In genomic region chr5:151696470-151697061, GRCh38 we compare ENCODE assay signal across 9 cellular contexts. TPM values are rescaled to one million over a fixed set of nuclear protein-coding genes. Genes with fewer than 3 reads are reported as not detected.
DNase-seq lines count a peak whose midpoint lies in the region; ATAC-seq, FAIRE-seq and TF ChIP-seq lines count a peak whose summit lies in the region.
"Had no signal": no experiment of that assay in that cellular context is flagged by ENCODE, and none has a peak within 500 bp of the region (broad histone marks: within the 10 kb centered on the region; RNA-seq: fewer than 3 reads in every experiment).

No MANE protein-coding gene starts in this region.

- no CpG with 5 or more reads among the region's 20 CpGs for WGBS in mesendoderm (ENCODE audit: extremely low coverage, insufficient coverage, low lambda C conversion rate)
- WGBS in upper lobe of left lung, 2 donors = 59 to 62% methylated on average over 13 to 20 of the region's 20 CpGs

- H3K79me1 ChIP-seq in mesendoderm (ENCODE audit: low read length) = no peaks in the 10 kb centered on the region

- peak overlapping the region; percentile 77 for H3K27ac ChIP-seq in mesendoderm (ENCODE audit: low read depth, low read length)
- H3K27ac ChIP-seq in upper lobe of left lung = peak overlapping the region; percentile 62 to 69 (median 65)

- TF ChIP-seq CTCF in upper lobe of left lung (IDR thresholded peaks at IDR 0.05) = no peak

- peak overlapping the region; percentile 48 for H3K23ac ChIP-seq in mesendoderm (ENCODE audit: low read length)

- peak overlapping the region; percentile 38 for H3K4ac ChIP-seq in mesendoderm (ENCODE audit: low read depth, low read length)

- FAIRE-seq in endometrium (lab: Jason Lieb, UNC) = peak; percentile 48
- FAIRE-seq: A549 had no signal

- peak; percentile 3 to 8 for DNase-seq in activated CD4-positive, alpha-beta T cell treated with anti-CD3 and anti-CD28 coated beads, Interleukin-2, amount 50 U/mL, for 48 hours
- DNase-seq in activated CD4-positive, alpha-beta T cell treated with anti-CD3 and anti-CD28 coated beads, Interleukin-2, amount 50 U/mL, for 1 hour = no peak
- peak; percentile 77 for DNase-seq in mesendoderm
- DNase-seq in upper lobe of left lung = peak in 1 of 2 donors; percentile 36
- DNase-seq in dermis blood vessel endothelial cell = no peak
- no peak for DNase-seq in NCI-H226
- DNase-seq in NCI-H748 (lab: John Stamatoyannopoulos, UW; ENCODE audit: unreplicated experiment) = no peak

- peak overlapping the region; percentile 7 for H3K18ac ChIP-seq in mesendoderm (ENCODE audit: low read length)

- TF ChIP-seq POLR2A in upper lobe of left lung (IDR thresholded peaks at IDR 0.05) = no peak

- peak overlapping the region; percentile 44 for H3K9ac ChIP-seq in mesendoderm (ENCODE audit: low read length)

- H3K4me1 ChIP-seq in mesendoderm (ENCODE audit: control insufficient read depth, low read depth, low read length) (peaks cover 11% of the 10 kb centered on the region), upper lobe of left lung (peaks cover 0 to 3% (median 0%) of the 10 kb centered on the region in 4 donors)

- peak; percentile 73 to 88 for ATAC-seq in upper lobe of left lung (ENCODE audit: low FRiP score in 2 of 2)
- ATAC-seq: A549 had no signal

- no peaks in the 10 kb centered on the region for H3K9me3 ChIP-seq in upper lobe of left lung
- H3K9me3 ChIP-seq: A549 had no signal

- TF ChIP-seq EP300 in upper lobe of left lung (IDR thresholded peaks at IDR 0.05) = no peak

- H4K5ac ChIP-seq in mesendoderm (ENCODE audit: low read length) = peak overlapping the region; percentile 33

- H3K4me3 ChIP-seq in mesendoderm (ENCODE audit: low read length) (no peak overlapping the region), upper lobe of left lung (no peak overlapping the region)
- H3K4me3 ChIP-seq: A549 had no signal

- no peaks in the 10 kb centered on the region for H3K79me2 ChIP-seq in mesendoderm (ENCODE audit: control insufficient read depth, insufficient read depth, low read length)

- H3K27me3 ChIP-seq in mesendoderm (ENCODE audit: insufficient read depth, low read length, poor library complexity) = no peaks in the 10 kb centered on the region
- H3K27me3 ChIP-seq in upper lobe of left lung = no peaks in the 10 kb centered on the region

- H2BK15ac ChIP-seq in mesendoderm (replicated peaks; ENCODE audit: low read depth) = no peak overlapping the region

- no peak overlapping the region for H2AK5ac ChIP-seq in mesendoderm (ENCODE audit: low read length)

- peak overlapping the region; percentile 67 for H4K8ac ChIP-seq in mesendoderm (ENCODE audit: low read depth, low read length)

- H2BK120ac ChIP-seq in mesendoderm (ENCODE audit: low read depth, low read length) = no peak overlapping the region

- H3K36me3 ChIP-seq in mesendoderm (ENCODE audit: control insufficient read depth, insufficient read depth, low read length) = no peaks in the 10 kb centered on the region
- no peaks in the 10 kb centered on the region for H3K36me3 ChIP-seq in upper lobe of left lung

- peak overlapping the region; percentile 89 for H3K56ac ChIP-seq in mesendoderm (ENCODE audit: low read length)

- H3K4me2 ChIP-seq in mesendoderm (ENCODE audit: low read length) = no peak overlapping the region
- H3K4me2 ChIP-seq: A549 had no signal

- H2BK5ac ChIP-seq in mesendoderm (ENCODE audit: low read length) = peak overlapping the region; percentile 75

RNA-seq across cellular contexts. Expression of gene SPARC, which starts 9.9 kb away (rescaled TPM):
- polyA plus RNA-seq in mesendoderm (2013, experiment 1 of 2) = 371 TPM
- polyA plus RNA-seq in mesendoderm (2013, experiment 2 of 2) = 377 TPM
- total RNA-seq in upper lobe of left lung (1,000 to 10,000 TPM in 1 of 6 donors, 100 to 1,000 TPM in 5; 234 to 1,553 (median 581) TPM), dermis blood vessel endothelial cell (756 and 1,107 TPM in 2 replicates)

Comparison
In these comparisons a context has a peak if more than half of its experiments do, and no peak if none do; other contexts are left out.
1. DNase-seq: peak in activated CD4-positive, alpha-beta T cell treated with anti-CD3 and anti-CD28 coated beads, Interleukin-2, amount 50 U/mL, for 48 hours (2 of 2) and mesendoderm (single experiment); none in activated CD4-positive, alpha-beta T cell treated with anti-CD3 and anti-CD28 coated beads, Interleukin-2, amount 50 U/mL, for 1 hour (single experiment), dermis blood vessel endothelial cell (single experiment), NCI-H226 (single experiment) and NCI-H748 (single experiment).